In the genomic region with DNA sequence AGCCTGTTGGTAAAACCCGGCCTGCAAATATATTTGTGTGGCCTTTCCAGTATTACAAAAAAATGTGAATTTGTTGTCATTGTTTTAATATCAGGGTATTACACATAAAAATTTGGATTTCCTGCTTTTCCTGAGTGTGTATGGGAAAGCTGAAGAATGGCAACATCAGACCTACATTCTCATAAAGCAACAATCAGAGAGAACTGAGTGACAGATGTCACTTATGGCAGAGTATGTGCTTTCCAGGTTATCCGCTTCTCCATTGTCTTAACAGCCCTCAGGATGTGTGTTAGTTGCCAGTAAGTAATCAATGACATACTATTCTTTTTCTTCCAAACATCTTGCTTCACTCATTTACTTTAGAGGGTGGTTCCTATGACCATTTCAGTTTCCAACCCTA, we compare ENCODE assay signal across 17 cellular contexts.
"Had no signal": no experiment of that assay in that cellular context is flagged by ENCODE, and none has a peak within 500 bp of the region (broad histone marks: within the 10 kb centered on the region; RNA-seq: fewer than 3 reads in every experiment).

No MANE protein-coding gene starts in this region.

- H2AFZ ChIP-seq: parathyroid adenoma had no signal

- H3K27me3 Mint-ChIP-seq: activated CD8-positive, alpha-beta T cell treated with anti-CD3 and anti-CD28 coated beads for 36 hours; stimulated activated naive CD8-positive, alpha-beta T cell treated with anti-CD3 and anti-CD28 coated beads, Interleukin-15, amount 100 ng/mL, for 72 hours had no signal

- H3K36me3 ChIP-seq: thoracic aorta had no signal

- H3K9me3 Mint-ChIP-seq: activated CD8-positive, alpha-beta T cell treated with anti-CD3 and anti-CD28 coated beads for 36 hours; activated T-cell treated with anti-CD3 and anti-CD28 coated beads, Interleukin-2, amount 50 U/mL, for 72 hours; stimulated activated naive CD8-positive, alpha-beta T cell treated with anti-CD3 and anti-CD28 coated beads, Interleukin-15, amount 100 ng/mL, for 72 hours had no signal

- H3K27ac Mint-ChIP-seq: activated CD8-positive, alpha-beta T cell treated with anti-CD3 and anti-CD28 coated beads for 36 hours; activated T-cell treated with anti-CD3 and anti-CD28 coated beads, Interleukin-2, amount 50 U/mL, for 72 hours had no signal

- H3K27me3 ChIP-seq: gastroesophageal sphincter had no signal

- DNase-seq: activated CD4-positive, alpha-beta T cell treated with anti-CD3 and anti-CD28 coated beads for 1 hour; activated CD8-positive, alpha-beta memory T cell treated with anti-CD3 and anti-CD28 coated beads, Interleukin-2, amount 50 U/mL, for 4 hours; activated CD8-positive, alpha-beta T cell treated with anti-CD3 and anti-CD28 coated beads for 36 hours; activated T-cell treated with anti-CD3 and anti-CD28 coated beads, Interleukin-2, amount 50 U/mL, for 72 hours; caudate nucleus; effector CD8-positive, alpha-beta T cell; islet precursor cell; retina; stimulated activated CD4-positive, alpha-beta T cell treated with anti-CD3 and anti-CD28 coated beads, Interleukin-15, amount 100 ng/mL, for 24 hours; stimulated activated CD4-positive, alpha-beta T cell treated with anti-CD3 and anti-CD28 coated beads, Interleukin-4, amount 100 ng/mL, for 24 hours; stimulated activated naive CD8-positive, alpha-beta T cell treated with anti-CD3 and anti-CD28 coated beads, Interleukin-15, amount 100 ng/mL, for 72 hours had no signal

- H3K27ac ChIP-seq: coronary artery, gastroesophageal sphincter, parathyroid adenoma, thoracic aorta had no signal

- H3K9me3 ChIP-seq: gastroesophageal sphincter, thoracic aorta had no signal

- FAIRE-seq: urothelium cell line had no signal

- H3K4me3 Mint-ChIP-seq: activated CD8-positive, alpha-beta T cell treated with anti-CD3 and anti-CD28 coated beads for 36 hours; activated T-cell treated with anti-CD3 and anti-CD28 coated beads, Interleukin-2, amount 50 U/mL, for 72 hours; stimulated activated naive CD8-positive, alpha-beta T cell treated with anti-CD3 and anti-CD28 coated beads, Interleukin-15, amount 100 ng/mL, for 72 hours had no signal

- ATAC-seq: activated CD8-positive, alpha-beta T cell treated with anti-CD3 and anti-CD28 coated beads for 36 hours; activated T-cell treated with anti-CD3 and anti-CD28 coated beads, Interleukin-2, amount 50 U/mL, for 72 hours; gastroesophageal sphincter; left lobe of liver; stimulated activated naive CD8-positive, alpha-beta T cell treated with anti-CD3 and anti-CD28 coated beads, Interleukin-15, amount 100 ng/mL, for 72 hours had no signal

- H3K4me3 ChIP-seq: coronary artery, gastroesophageal sphincter, thoracic aorta had no signal
